Comparison of ENCODE assay signal across 12 cellular contexts in genomic region chr20:38139919-38140753, GRCh38. TPM values are rescaled to one million over a fixed set of nuclear protein-coding genes. Genes with fewer than 3 reads are reported as not detected.
DNase-seq lines count a peak whose midpoint lies in the region; ATAC-seq, FAIRE-seq and TF ChIP-seq lines count a peak whose summit lies in the region.
"Had no signal": no experiment of that assay in that cellular context is flagged by ENCODE, and none has a peak within 500 bp of the region (broad histone marks: within the 10 kb centered on the region; RNA-seq: fewer than 3 reads in every experiment).

No MANE protein-coding gene starts in this region.

- H3K36me3 Mint-ChIP-seq in astrocyte (ENCODE audit: low read depth, unreplicated experiment): peaks cover 11% of the 10 kb centered on the region
- peaks cover 5% of the 10 kb centered on the region for H3K36me3 Mint-ChIP-seq in mesothelial cell of epicardium
- H3K36me3 Mint-ChIP-seq: CD8-positive, alpha-beta memory T cell had no signal

- H3K27ac Mint-ChIP-seq in astrocyte (ENCODE audit: unreplicated experiment) (no peak overlapping the region), mesothelial cell of epicardium (peak overlapping the region; percentile 16)
- H3K27ac Mint-ChIP-seq: CD8-positive, alpha-beta memory T cell had no signal

- no peak overlapping the region for H3K9ac ChIP-seq in astrocyte (ENCODE audit: low read length)

- H3K9me3 ChIP-seq in astrocyte (ENCODE audit: insufficient read depth, low read depth, low read length): no peaks in the 10 kb centered on the region

- no peaks in the 10 kb centered on the region for H3K79me2 ChIP-seq in astrocyte (ENCODE audit: insufficient read depth, low read length)

- H2AFZ ChIP-seq in astrocyte (ENCODE audit: low read depth, low read length): no peak overlapping the region

- H3K4me3 Mint-ChIP-seq in astrocyte (ENCODE audit: unreplicated experiment) (no peak overlapping the region), mesothelial cell of epicardium (no peak overlapping the region)
- H3K4me3 Mint-ChIP-seq: CD8-positive, alpha-beta memory T cell had no signal

- H3K27me3 Mint-ChIP-seq in astrocyte (ENCODE audit: low read depth, unreplicated experiment): no peaks in the 10 kb centered on the region
- no peaks in the 10 kb centered on the region for H3K27me3 Mint-ChIP-seq in mesothelial cell of epicardium (ENCODE audit: low read depth)

- no peak for FAIRE-seq in astrocyte (lab: Jason Lieb, UNC)

- H3K4me1 Mint-ChIP-seq in astrocyte (ENCODE audit: low read depth, unreplicated experiment): peaks cover 33% of the 10 kb centered on the region
- H3K4me1 Mint-ChIP-seq in mesothelial cell of epicardium: peaks cover 47% of the 10 kb centered on the region
- H3K4me1 Mint-ChIP-seq: CD8-positive, alpha-beta memory T cell had no signal

- no peak overlapping the region for H3K4me3 ChIP-seq in astrocyte (ENCODE audit: insufficient read depth, low read depth, low read length)

- no peak overlapping the region for H3K27ac ChIP-seq in astrocyte (ENCODE audit: low read depth, low read length)

- H4K20me1 ChIP-seq in astrocyte (ENCODE audit: insufficient read depth, low read length): no peaks in the 10 kb centered on the region

- no peak overlapping the region for H3K4me2 ChIP-seq in astrocyte (ENCODE audit: low read length)

- no peak for ATAC-seq in HG02870 (IDR thresholded peaks at IDR 0.05; ENCODE audit: unreplicated experiment)

- H3K9me3 Mint-ChIP-seq in astrocyte (ENCODE audit: unreplicated experiment): peaks cover 5% of the 10 kb centered on the region
- H3K9me3 Mint-ChIP-seq in mesothelial cell of epicardium: no peaks in the 10 kb centered on the region
- H3K9me3 Mint-ChIP-seq: CD8-positive, alpha-beta memory T cell had no signal

- peaks cover 35% of the 10 kb centered on the region for H3K4me1 ChIP-seq in astrocyte (ENCODE audit: insufficient read depth, low read length)

- TF ChIP-seq CTCF in astrocyte (IDR thresholded peaks at IDR 0.05; ENCODE audit: insufficient read depth, low read depth, low read length) (no peak), mesothelial cell of epicardium (IDR thresholded peaks at IDR 0.05; ENCODE audit: unreplicated experiment) (no peak)

- peaks cover 32% of the 10 kb centered on the region for H3K36me3 ChIP-seq in astrocyte (ENCODE audit: insufficient read depth, low read length)

- H3K27me3 ChIP-seq in astrocyte (ENCODE audit: insufficient read depth, low read length): no peaks in the 10 kb centered on the region

- peak; percentile 67 for DNase-seq in DMS53 (lab: John Stamatoyannopoulos, UW)
- DNase-seq in NCI-H2029 (lab: John Stamatoyannopoulos, UW): peak; percentile 35
- DNase-seq in astrocyte (ENCODE audit: low read depth): peak; percentile 48
- no peak for DNase-seq in mesothelial cell of epicardium (ENCODE audit: low spot score in 2 of 2, unreplicated experiment in 2 of 2)
- DNase-seq in stimulated activated CD4-positive, alpha-beta T cell treated with anti-CD3 and anti-CD28 coated beads, Interleukin-4, amount 100 ng/mL, for 1 hour: no peak
- no peak for DNase-seq in NCI-H1694 treated with DMSO at 0.1 percent for 48 hours (lab: John Stamatoyannopoulos, UW)
- DNase-seq in activated effector memory CD4-positive, alpha-beta T cell treated with Interleukin-2 at 50 U/mL for 16 hours: no peak
- DNase-seq: activated CD4-positive, alpha-beta T cell treated with anti-CD3 and anti-CD28 coated beads for 4 hours; activated naive CD4-positive, alpha-beta T cell treated with anti-CD3 and anti-CD28 coated beads, Interleukin-2, amount 50 U/mL, for 16 hours; CD8-positive, alpha-beta memory T cell; effector memory CD4-positive, alpha-beta T cell had no signal

RNA-seq across cellular contexts. Expression of gene TGM2, which starts 24.9 kb away (rescaled TPM):
- 48.2 and 98.9 TPM in 2 replicates for total RNA-seq in astrocyte
- 32.4 to 35.7 TPM (median 35.3 TPM) in 3 replicates for total RNA-seq in mesothelial cell of epicardium
- total RNA-seq: CD8-positive, alpha-beta memory T cell had no signal

Comparison
In these comparisons a context has a peak if more than half of its experiments do, and no peak if none do; other contexts are left out.
1. DNase-seq: peak in DMS53 (single experiment), NCI-H2029 (single experiment) and astrocyte (single experiment); none in mesothelial cell of epicardium (0 of 2), stimulated activated CD4-positive, alpha-beta T cell treated with anti-CD3 and anti-CD28 coated beads, Interleukin-4, amount 100 ng/mL, for 1 hour (single experiment), NCI-H1694 treated with DMSO at 0.1 percent for 48 hours (single experiment) and activated effector memory CD4-positive, alpha-beta T cell treated with Interleukin-2 at 50 U/mL for 16 hours (single experiment).